ENCODE assay signal across 1 cellular context in the genomic region with DNA sequence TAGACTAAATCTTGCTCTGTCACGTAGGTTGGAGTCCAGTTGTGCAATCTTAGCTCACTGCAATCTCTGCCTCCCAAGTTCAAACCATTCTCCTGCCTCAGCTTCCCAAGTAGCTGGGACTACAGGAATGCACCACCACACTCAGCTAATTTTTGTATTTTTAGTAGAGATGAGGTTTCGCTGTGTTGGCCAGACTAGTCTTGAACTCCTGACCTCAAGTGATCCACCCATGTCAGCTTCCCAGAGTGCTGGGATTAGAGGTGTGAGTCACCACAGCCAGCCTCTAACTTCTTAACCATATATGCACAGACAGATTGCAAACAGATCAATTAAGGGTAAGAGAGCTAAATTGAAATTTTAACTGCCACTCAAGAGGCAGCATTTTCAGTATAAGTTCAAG.
TF ChIP-seq lines count a peak whose summit lies in the region.

No MANE protein-coding gene starts in this region.

TF ChIP-seq in WTC11, 78 proteins besides CTCF, POLR2A, EP300 and RAD21 (continued from another document):
- TF ChIP-seq ZNF512 (CRISPR knock-in tag; IDR thresholded peaks at IDR 0.05; ENCODE audit: borderline replicate concordance) (no peak), NFATC4 (CRISPR knock-in tag; IDR thresholded peaks at IDR 0.05) (no peak)
TF ChIP-seq in WTC11: peak in this region for 0.
